In genomic region chr15:60083318-60083717, GRCh38 we compare ENCODE assay signal across 17 cellular contexts.
A peak's percentile ranks its signal among the peaks of the same experiment; 100 is the strongest.
DNase-seq lines count a peak whose midpoint lies in the region; ATAC-seq and TF ChIP-seq lines count a peak whose summit lies in the region.
"Had no signal": no experiment of that assay in that cellular context is flagged by ENCODE, and none has a peak within 500 bp of the region (broad histone marks: within the 10 kb centered on the region; RNA-seq: fewer than 3 reads in every experiment).

No MANE protein-coding gene starts in this region.

- ATAC-seq in HG03521 (IDR thresholded peaks at IDR 0.05; ENCODE audit: unreplicated experiment), result no peak
- ATAC-seq in HG03342 (IDR thresholded peaks at IDR 0.05; ENCODE audit: unreplicated experiment), result no peak
- ATAC-seq in activated T-helper 17 cell treated with anti-CD3 and anti-CD28 coated beads, Interleukin-2, amount 50 U/mL, for 72 hours (replicated peaks), result no peak

- H3K9me2 ChIP-seq in PC-9 (ENCODE audit: insufficient read depth), result no peaks in the 10 kb centered on the region

- TF ChIP-seq POLR2A in vagina (IDR thresholded peaks at IDR 0.05), result no peak

- H3K27me3 ChIP-seq in ACC112 (ENCODE audit: insufficient read depth, low read length) (no peaks in the 10 kb centered on the region), PC-9 (ENCODE audit: insufficient read depth, low read depth) (no peaks in the 10 kb centered on the region), fibroblast of lung (ENCODE audit: control insufficient read depth, insufficient read depth, low read length) (peaks cover 8% of the 10 kb centered on the region), vagina (no peaks in the 10 kb centered on the region)
- H3K27me3 ChIP-seq: BLaER1 treated with 17β-estradiol and CSF1 and Interleukin-3, amounts not matched to agents 10 nM and 100 nM had no signal

- CTCF ChIA-PET in PC-9 (lab: Charles Lee), result no interaction called here

- no peak overlapping the region for H3K27ac Mint-ChIP-seq in activated T-helper 17 cell treated with anti-CD3 and anti-CD28 coated beads, Interleukin-2, amount 50 U/mL, for 72 hours
- H3K27ac Mint-ChIP-seq: CD4-positive, CD25-positive, alpha-beta regulatory T cell; HFFc6 had no signal

- H3K4me3 ChIP-seq in ACC112 (ENCODE audit: low read depth, low read length) (no peak overlapping the region), PC-9 (no peak overlapping the region), astrocyte of the spinal cord (ENCODE audit: low read depth, low read length) (no peak overlapping the region), fibroblast of lung (replicated peaks in 1 of 4; ENCODE audit: control extremely low read depth in 1 of 4, insufficient read depth in 1 of 4, low read depth in 3 of 4, low read length in 4 of 4) (no peak overlapping the region), vagina (no peak overlapping the region)
- H3K4me3 ChIP-seq: BLaER1 treated with 17β-estradiol and CSF1 and Interleukin-3, amounts not matched to agents 10 nM and 100 nM had no signal

- H3K4me3 Mint-ChIP-seq in activated T-helper 17 cell treated with anti-CD3 and anti-CD28 coated beads, Interleukin-2, amount 50 U/mL, for 72 hours, result no peak overlapping the region
- H3K4me3 Mint-ChIP-seq: CD4-positive, CD25-positive, alpha-beta regulatory T cell; HFFc6 had no signal

- H3K4me1 ChIP-seq in ACC112 (ENCODE audit: control insufficient read depth, insufficient read depth, low read length, unreplicated experiment) (peaks cover 7% of the 10 kb centered on the region), PC-9 (replicated peaks; ENCODE audit: insufficient read depth) (peaks cover 32% of the 10 kb centered on the region), fibroblast of lung (ENCODE audit: control insufficient read depth, extremely low read depth, insufficient read depth, low read length) (no peaks in the 10 kb centered on the region), vagina (no peaks in the 10 kb centered on the region)
- H3K4me1 ChIP-seq: BLaER1 treated with 17β-estradiol and CSF1 and Interleukin-3, amounts not matched to agents 10 nM and 100 nM had no signal

- DNase-seq in PC-9 (peak in 1 of 2 experiments; percentile 57), astrocyte of the spinal cord (ENCODE audit: low read depth, low spot score) (peak; percentile 54), fibroblast of lung (ENCODE audit: low read depth in 2 of 2) (peak; percentile 31 to 40), vagina (ENCODE audit: extremely low spot score in 2 of 2) (no peak)
- DNase-seq: 8988T; ACHN; CD4-positive, CD25-positive, alpha-beta regulatory T cell; DMS153; DMS79 treated with DMSO at 0.1 percent for 48 hours; EL; HCEC 1CT; HFFc6 had no signal

- H3K9me3 ChIP-seq in PC-9 (ENCODE audit: insufficient read depth, low read depth), result no peaks in the 10 kb centered on the region
- no peaks in the 10 kb centered on the region for H3K9me3 ChIP-seq in fibroblast of lung (ENCODE audit: control insufficient read depth, insufficient read depth, low read depth, low read length)
- no peaks in the 10 kb centered on the region for H3K9me3 ChIP-seq in vagina
- H3K9me3 ChIP-seq: BLaER1 treated with 17β-estradiol and CSF1 and Interleukin-3, amounts not matched to agents 10 nM and 100 nM had no signal

- H3K36me3 ChIP-seq in ACC112 (ENCODE audit: insufficient read depth, low read length) (no peaks in the 10 kb centered on the region), PC-9 (ENCODE audit: low read depth) (no peaks in the 10 kb centered on the region), fibroblast of lung (ENCODE audit: control insufficient read depth, insufficient read depth, low read length) (no peaks in the 10 kb centered on the region), vagina (no peaks in the 10 kb centered on the region)
- H3K36me3 ChIP-seq: BLaER1 treated with 17β-estradiol and CSF1 and Interleukin-3, amounts not matched to agents 10 nM and 100 nM had no signal

- BruUV-seq in PC-9 (replicated peaks; lab: Mats Ljungman, UMichigan), result no TSS peak

- H3K27me3 Mint-ChIP-seq in activated T-helper 17 cell treated with anti-CD3 and anti-CD28 coated beads, Interleukin-2, amount 50 U/mL, for 72 hours, result peaks cover 14% of the 10 kb centered on the region

- peak overlapping the region; percentile 44; the same call in 1 of the 2 replicates for H3K4me2 ChIP-seq in PC-9
- no peak overlapping the region for H3K4me2 ChIP-seq in fibroblast of lung (ENCODE audit: extremely low read depth, insufficient read depth, low read length)
- H3K4me2 ChIP-seq: BLaER1 treated with 17β-estradiol and CSF1 and Interleukin-3, amounts not matched to agents 10 nM and 100 nM had no signal

- H3K79me2 ChIP-seq in ACC112 (ENCODE audit: control insufficient read depth, insufficient read depth, low read length, unreplicated experiment) (no peaks in the 10 kb centered on the region), PC-9 (ENCODE audit: low read depth) (no peaks in the 10 kb centered on the region), fibroblast of lung (ENCODE audit: control insufficient read depth, insufficient read depth, low read length) (no peaks in the 10 kb centered on the region)

- no peaks in the 10 kb centered on the region for H3K4me1 Mint-ChIP-seq in activated T-helper 17 cell treated with anti-CD3 and anti-CD28 coated beads, Interleukin-2, amount 50 U/mL, for 72 hours
- H3K4me1 Mint-ChIP-seq: CD4-positive, CD25-positive, alpha-beta regulatory T cell had no signal

- H3K9ac ChIP-seq in fibroblast of lung (ENCODE audit: insufficient read depth, low read length), result no peak overlapping the region
- H3K9ac ChIP-seq: BLaER1 treated with 17β-estradiol and CSF1 and Interleukin-3, amounts not matched to agents 10 nM and 100 nM had no signal

- POLR2A ChIA-PET in PC-9 (lab: Charles Lee; ENCODE audit: unreplicated experiment), result no interaction called here

- peaks cover 11% of the 10 kb centered on the region; the same call in 1 of the 2 replicates for H3F3A ChIP-seq in PC-9 (ENCODE audit: insufficient read depth, low read depth)

- no peaks in the 10 kb centered on the region for H3K36me3 Mint-ChIP-seq in activated T-helper 17 cell treated with anti-CD3 and anti-CD28 coated beads, Interleukin-2, amount 50 U/mL, for 72 hours (ENCODE audit: low read depth)
- H3K36me3 Mint-ChIP-seq: CD4-positive, CD25-positive, alpha-beta regulatory T cell had no signal

- TF ChIP-seq CTCF in PC-9 (conservative IDR thresholded peaks at IDR 0.05), result no peak
- no peak for TF ChIP-seq CTCF in astrocyte of the spinal cord (IDR thresholded peaks at IDR 0.05; ENCODE audit: low read depth, low read length)
- TF ChIP-seq CTCF in fibroblast of lung (conservative IDR thresholded peaks at IDR 0.05 in 1 of 2, IDR thresholded peaks at IDR 0.05 in 1 of 2; ENCODE audit: low read depth in 1 of 2, low read length in 2 of 2), result no peak
- TF ChIP-seq CTCF in vagina (IDR thresholded peaks at IDR 0.05), result no peak

- intact Hi-C loops in PC-9 (cut with micrococcal nuclease; ENCODE audit: unreplicated experiment), result no loop called here
- intact Hi-C loops in vagina (cut with DNase I), result no loop called here

- H2AFZ ChIP-seq in ACC112 (ENCODE audit: low read length, unreplicated experiment) (peak overlapping the region; percentile 80), PC-9 (peak overlapping the region; percentile 43; the same call in 1 of the 2 replicates), fibroblast of lung (ENCODE audit: low read length) (no peak overlapping the region)

- H4K20me1 ChIP-seq in PC-9 (ENCODE audit: insufficient read depth), result no peaks in the 10 kb centered on the region
- no peaks in the 10 kb centered on the region for H4K20me1 ChIP-seq in fibroblast of lung (ENCODE audit: control insufficient read depth, extremely low read depth, insufficient read depth, low read length)
- H4K20me1 ChIP-seq: BLaER1 treated with 17β-estradiol and CSF1 and Interleukin-3, amounts not matched to agents 10 nM and 100 nM had no signal

- peak overlapping the region; percentile 14; the same call in 1 of the 2 replicates for H3K27ac ChIP-seq in ACC112 (ENCODE audit: low read depth, low read length)
- H3K27ac ChIP-seq in PC-9, result peak overlapping the region; percentile 49
- no peak overlapping the region for H3K27ac ChIP-seq in fibroblast of lung (ENCODE audit: insufficient read depth, low read length)
- no peak overlapping the region for H3K27ac ChIP-seq in vagina
- H3K27ac ChIP-seq: BLaER1 treated with 17β-estradiol and CSF1 and Interleukin-3, amounts not matched to agents 10 nM and 100 nM had no signal

- H3K9me3 Mint-ChIP-seq in activated T-helper 17 cell treated with anti-CD3 and anti-CD28 coated beads, Interleukin-2, amount 50 U/mL, for 72 hours, result no peaks in the 10 kb centered on the region
- H3K9me3 Mint-ChIP-seq: HFFc6 had no signal

- in situ Hi-C loops in astrocyte of the spinal cord (cut with HindIII; ENCODE audit: low sequenced_read_pairs), result no loop called here

Comparison
In these comparisons a context has a peak if more than half of its experiments do, and no peak if none do; other contexts are left out.
1. H3K27ac ChIP-seq: peak in ACC112 (single experiment) and PC-9 (single experiment); none in fibroblast of lung (single experiment) and vagina (single experiment).
2. DNase-seq: peak in astrocyte of the spinal cord (single experiment) and fibroblast of lung (2 of 2); none in vagina (0 of 2).